Comparison of ENCODE assay signal across 31 cellular contexts in genomic region chr9:21634951-21635350, GRCh38.
"Had no signal": no experiment of that assay in that cellular context is flagged by ENCODE, and none has a peak within 500 bp of the region (broad histone marks: within the 10 kb centered on the region; RNA-seq: fewer than 3 reads in every experiment).

No MANE protein-coding gene starts in this region.

- H3K27ac Mint-ChIP-seq: mesothelial cell of epicardium; naive B cell; natural killer cell; nephron progenitor cell; neural progenitor cell; stimulated activated naive B cell treated with anti-CD40 and anti-IgM and Interleukin-4, amounts not matched to agents 10 μg/mL and 1 μg/mL and 100 μg/mL, for 72 hours had no signal

- H3K36me3 Mint-ChIP-seq: mesothelial cell of epicardium; naive B cell; natural killer cell; neural progenitor cell; stimulated activated naive B cell treated with anti-CD40 and anti-IgM and Interleukin-4, amounts not matched to agents 10 μg/mL and 1 μg/mL and 100 μg/mL, for 72 hours had no signal

- ATAC-seq: left colon; left lung; lower lobe of right lung; natural killer cell; pancreas; right cardiac atrium; sciatic nerve; stimulated activated naive B cell treated with anti-CD40 and anti-IgM and Interleukin-4, amounts not matched to agents 10 μg/mL and 1 μg/mL and 100 μg/mL, for 72 hours; stimulated activated naive CD8-positive, alpha-beta T cell treated with anti-CD3 and anti-CD28 coated beads, Interleukin-15, Interleukin-2, amounts not matched to agents 100 U/mL and 50 U/mL, for 24 hours had no signal

- H3K27me3 ChIP-seq: left lung, neural progenitor cell, neutrophil, stomach, testis, thyroid gland, transverse colon, upper lobe of left lung had no signal

- H3K27ac ChIP-seq: left lung, lower lobe of right lung, neural progenitor cell, neutrophil, pancreas, prostate gland, skin epidermis, stomach, testis, thyroid gland, transverse colon, upper lobe of left lung had no signal

- H3K4me1 ChIP-seq: left lung, lower lobe of right lung, neural progenitor cell, pancreas, prostate gland, stomach, testis, thyroid gland, transverse colon, upper lobe of left lung had no signal

- DNase-seq: hippocampal formation; kidney; left colon; left lung; lower lobe of right lung; mesendoderm; naive B cell; natural killer cell; nephron progenitor cell; occipital lobe; pancreas; posterior cingulate gyrus; retina; right cardiac atrium; stimulated activated CD4-positive, alpha-beta T cell treated with anti-CD3 and anti-CD28 coated beads, Interleukin-12 subunit alpha, Interleukin-12 subunit beta, amount 100 ng/mL, for 4 hours; stimulated activated CD4-positive, alpha-beta T cell treated with anti-CD3 and anti-CD28 coated beads, Interleukin-15, amount 100 ng/mL, for 24 hours; stimulated activated CD4-positive, alpha-beta T cell treated with anti-CD3 and anti-CD28 coated beads, Interleukin-2, amount 100 ng/mL, for 24 hours; stimulated activated CD4-positive, alpha-beta T cell treated with anti-CD3 and anti-CD28 coated beads, Interleukin-4, amount 100 ng/mL, for 1 hour; stimulated activated naive B cell treated with anti-CD40 and anti-IgM and Interleukin-4, amounts not matched to agents 10 μg/mL and 1 μg/mL and 100 μg/mL, for 72 hours; stimulated activated naive CD8-positive, alpha-beta T cell treated with anti-CD3 and anti-CD28 coated beads, Interleukin-15, Interleukin-2, amounts not matched to agents 100 U/mL and 50 U/mL, for 24 hours; stomach; testis; thyroid gland; transverse colon; upper lobe of left lung had no signal

- H3K9me3 Mint-ChIP-seq: natural killer cell; nephron progenitor cell; neural progenitor cell; stimulated activated naive B cell treated with anti-CD40 and anti-IgM and Interleukin-4, amounts not matched to agents 10 μg/mL and 1 μg/mL and 100 μg/mL, for 72 hours had no signal

- H3K4me3 ChIP-seq: left lung, lower lobe of right lung, neural progenitor cell, pancreas, prostate gland, skin epidermis, stomach, testis, thyroid gland, transverse colon, upper lobe of left lung had no signal
